16 cellular contexts compared by ENCODE assay signal in genomic region chr5:139731281-139731680, GRCh38.
DNase-seq lines count a peak whose midpoint lies in the region; ATAC-seq lines count a peak whose summit lies in the region.
"Had no signal": no experiment of that assay in that cellular context is flagged by ENCODE, and none has a peak within 500 bp of the region (broad histone marks: within the 10 kb centered on the region; RNA-seq: fewer than 3 reads in every experiment).

No MANE protein-coding gene starts in this region.

- no peaks in the 10 kb centered on the region for H3K9me3 Mint-ChIP-seq in stimulated activated naive B cell treated with anti-CD40 and anti-IgM and Interleukin-4, amounts not matched to agents 10 μg/mL and 1 μg/mL and 100 μg/mL, for 72 hours
- H3K9me3 Mint-ChIP-seq: CD8-positive, alpha-beta memory T cell; HFFc6 had no signal

- no peaks in the 10 kb centered on the region for H3K36me3 Mint-ChIP-seq in stimulated activated naive B cell treated with anti-CD40 and anti-IgM and Interleukin-4, amounts not matched to agents 10 μg/mL and 1 μg/mL and 100 μg/mL, for 72 hours
- H3K36me3 Mint-ChIP-seq: CD8-positive, alpha-beta memory T cell had no signal

- no peaks in the 10 kb centered on the region for H3K36me3 ChIP-seq in BLaER1 treated with 17β-estradiol and CSF1 and Interleukin-3, amounts not matched to agents 10 nM and 100 nM
- no peaks in the 10 kb centered on the region for H3K36me3 ChIP-seq in SJCRH30
- H3K36me3 ChIP-seq: BE2C had no signal

- H4K20me1 ChIP-seq in BLaER1 treated with 17β-estradiol and CSF1 and Interleukin-3, amounts not matched to agents 10 nM and 100 nM = no peaks in the 10 kb centered on the region

- no peak overlapping the region for H3K4me3 ChIP-seq in BLaER1 treated with 17β-estradiol and CSF1 and Interleukin-3, amounts not matched to agents 10 nM and 100 nM
- no peak overlapping the region for H3K4me3 ChIP-seq in SJCRH30
- H3K4me3 ChIP-seq: A549 had no signal

- H3K4me2 ChIP-seq in BLaER1 treated with 17β-estradiol and CSF1 and Interleukin-3, amounts not matched to agents 10 nM and 100 nM = peak overlapping the region in 8 of 11 experiments; percentile 2 to 49 (median 36); a peak in 12 of 22 replicates
- H3K4me2 ChIP-seq: A549 had no signal

- peaks cover 0 to 58% (median 50%) of the 10 kb centered on the region in 10 experiments; a peak in 15 of 20 replicates for H3K4me1 ChIP-seq in BLaER1 treated with 17β-estradiol and CSF1 and Interleukin-3, amounts not matched to agents 10 nM and 100 nM
- H3K4me1 ChIP-seq in SJCRH30 = peaks cover 32% of the 10 kb centered on the region
- H3K4me1 ChIP-seq: A549, BE2C had no signal

- H3K27me3 ChIP-seq in BLaER1 treated with 17β-estradiol and CSF1 and Interleukin-3, amounts not matched to agents 10 nM and 100 nM = no peaks in the 10 kb centered on the region
- H3K27me3 ChIP-seq in SJCRH30 = no peaks in the 10 kb centered on the region
- H3K27me3 ChIP-seq: BE2C had no signal

- peaks cover 8 to 16% of the 10 kb centered on the region in 2 donors for H3K4me1 Mint-ChIP-seq in stimulated activated naive B cell treated with anti-CD40 and anti-IgM and Interleukin-4, amounts not matched to agents 10 μg/mL and 1 μg/mL and 100 μg/mL, for 72 hours
- H3K4me1 Mint-ChIP-seq: CD8-positive, alpha-beta memory T cell had no signal

- no peak overlapping the region for H3K4me3 Mint-ChIP-seq in stimulated activated naive B cell treated with anti-CD40 and anti-IgM and Interleukin-4, amounts not matched to agents 10 μg/mL and 1 μg/mL and 100 μg/mL, for 72 hours
- H3K4me3 Mint-ChIP-seq: HFFc6 had no signal

- no peaks in the 10 kb centered on the region for H3K9me3 ChIP-seq in BLaER1 treated with 17β-estradiol and CSF1 and Interleukin-3, amounts not matched to agents 10 nM and 100 nM (replicated peaks in 1 of 11)
- no peaks in the 10 kb centered on the region for H3K9me3 ChIP-seq in SJCRH30 (replicated peaks)
- H3K9me3 ChIP-seq: A549, BE2C, Caco-2 had no signal

- DNase-seq in SJCRH30 (peak; percentile 57 to 69), islet precursor cell (peak; percentile 43), epidermal melanocyte (ENCODE audit: insufficient read length, low spot score) (no peak), ecto neural progenitor cell (ENCODE audit: low spot score) (no peak)
- no peak for DNase-seq in stimulated activated naive B cell treated with anti-CD40 and anti-IgM and Interleukin-4, amounts not matched to agents 10 μg/mL and 1 μg/mL and 100 μg/mL, for 72 hours
- DNase-seq: BE2C; Caco-2; CD8-positive, alpha-beta memory T cell; DND-41; GDM1; HCEC 1CT; HFFc6 had no signal

- H3K27ac ChIP-seq in BLaER1 treated with 17β-estradiol and CSF1 and Interleukin-3, amounts not matched to agents 10 nM and 100 nM = peak overlapping the region in 2 of 11 experiments; percentile 8 to 40; a peak in 1 of 22 replicates
- H3K27ac ChIP-seq in SJCRH30 = no peak overlapping the region
- H3K27ac ChIP-seq: A549, HL-60 had no signal

- H3K27me3 Mint-ChIP-seq in stimulated activated naive B cell treated with anti-CD40 and anti-IgM and Interleukin-4, amounts not matched to agents 10 μg/mL and 1 μg/mL and 100 μg/mL, for 72 hours = no peaks in the 10 kb centered on the region
- H3K27me3 Mint-ChIP-seq: CD8-positive, alpha-beta memory T cell had no signal

- H3K27ac Mint-ChIP-seq in stimulated activated naive B cell treated with anti-CD40 and anti-IgM and Interleukin-4, amounts not matched to agents 10 μg/mL and 1 μg/mL and 100 μg/mL, for 72 hours = peak overlapping the region; percentile 79
- H3K27ac Mint-ChIP-seq: CD8-positive, alpha-beta memory T cell; HFFc6 had no signal

- no peak for ATAC-seq in stimulated activated naive B cell treated with anti-CD40 and anti-IgM and Interleukin-4, amounts not matched to agents 10 μg/mL and 1 μg/mL and 100 μg/mL, for 72 hours (replicated peaks)
- no peak for ATAC-seq in GM21528 (IDR thresholded peaks at IDR 0.05; ENCODE audit: low FRiP score, unreplicated experiment)
- ATAC-seq: A549 had no signal

- H3K9ac ChIP-seq in BLaER1 treated with 17β-estradiol and CSF1 and Interleukin-3, amounts not matched to agents 10 nM and 100 nM = no peak overlapping the region

Comparison
In these comparisons a context has a peak if more than half of its experiments do, and no peak if none do; other contexts are left out.
1. DNase-seq: peak in SJCRH30 (2 of 2) and islet precursor cell (single experiment); none in stimulated activated naive B cell treated with anti-CD40 and anti-IgM and Interleukin-4, amounts not matched to agents 10 μg/mL and 1 μg/mL and 100 μg/mL, for 72 hours (single experiment), epidermal melanocyte (single experiment) and ecto neural progenitor cell (single experiment).